9 cellular contexts compared by ENCODE assay signal in the genomic region with DNA sequence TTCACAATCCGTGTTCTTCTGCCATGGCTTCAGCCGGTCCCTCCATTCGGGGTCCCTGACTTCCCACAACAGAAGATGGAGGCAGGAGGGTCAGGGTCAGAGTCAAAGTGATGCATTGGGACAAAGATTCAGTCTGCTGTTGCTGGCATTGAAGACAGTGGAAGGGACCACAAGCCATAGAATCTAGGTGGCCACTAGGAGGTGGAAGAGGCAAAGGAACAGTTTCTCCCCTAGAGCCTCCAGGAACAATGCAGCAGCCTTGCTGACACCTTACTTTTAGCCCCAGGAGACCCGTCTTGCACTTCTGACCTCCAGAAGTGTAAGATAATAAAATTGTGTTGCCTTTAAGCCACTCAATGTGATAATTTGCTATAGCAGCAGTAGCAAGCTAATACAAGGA. TPM values are rescaled to one million over a fixed set of nuclear protein-coding genes. Genes with fewer than 3 reads are reported as not detected.
A peak's percentile ranks its signal among the peaks of the same experiment; 100 is the strongest.
DNase-seq lines count a peak whose midpoint lies in the region; ATAC-seq, FAIRE-seq and TF ChIP-seq lines count a peak whose summit lies in the region.
"Had no signal": no experiment of that assay in that cellular context is flagged by ENCODE, and none has a peak within 500 bp of the region (broad histone marks: within the 10 kb centered on the region; RNA-seq: fewer than 3 reads in every experiment).

No MANE protein-coding gene starts in this region.

- no peak overlapping the region for H3K4me2 ChIP-seq in HepG2 (ENCODE audit: low read depth, low read length)

- H3K27me3 ChIP-seq in HepG2 (ENCODE audit: control insufficient read depth in 1 of 2, insufficient read depth in 2 of 2, low read length in 2 of 2) (no peaks in the 10 kb centered on the region), right lobe of liver (no peaks in the 10 kb centered on the region), upper lobe of right lung (no peaks in the 10 kb centered on the region)
- H3K27me3 ChIP-seq: heart left ventricle had no signal

- no peak overlapping the region for H3K27ac Mint-ChIP-seq in T-cell

- in situ Hi-C loops in HepG2 (cut with HindIII; ENCODE audit: extremely low pct_ligation_motif_present, low pct_unique_long_range_greater_than_20kb) (no loop called here), astrocyte of the cerebellum (cut with HindIII; ENCODE audit: low sequenced_read_pairs) (no loop called here)

- H3K4me3 ChIP-seq in HepG2 (replicated peaks in 1 of 3; ENCODE audit: insufficient read depth in 1 of 3, low read depth in 2 of 3, low read length in 3 of 3), result no peak overlapping the region
- no peak overlapping the region for H3K4me3 ChIP-seq in right lobe of liver
- H3K4me3 ChIP-seq in astrocyte of the cerebellum (ENCODE audit: low read depth, low read length), result no peak overlapping the region
- H3K4me3 ChIP-seq in upper lobe of right lung, result no peak overlapping the region
- H3K4me3 ChIP-seq: heart left ventricle had no signal

- H3K27ac ChIP-seq in HepG2 (ENCODE audit: extremely low read length, insufficient read depth, low read length) (no peak overlapping the region), right lobe of liver (no peak overlapping the region), upper lobe of right lung (no peak overlapping the region)
- H3K27ac ChIP-seq: heart left ventricle had no signal

- intact Hi-C loops in HepG2 (cut with micrococcal nuclease; ENCODE audit: unreplicated experiment) (no loop called here), right lobe of liver (cut with DNase I) (no loop called here), upper lobe of right lung (cut with DNase I) (no loop called here)

- peaks cover 9% of the 10 kb centered on the region for H3K36me3 Mint-ChIP-seq in T-cell

- peak; percentile 53 for DNase-seq in HepG2 (ENCODE audit: low spot score)
- no peak for DNase-seq in right lobe of liver
- peak; percentile 34 for DNase-seq in NCI-H226
- no peak for DNase-seq in astrocyte of the cerebellum (ENCODE audit: low read depth)
- DNase-seq in upper lobe of right lung, result no peak
- DNase-seq in 8988T, result no peak
- no peak for DNase-seq in T-cell
- DNase-seq: heart left ventricle had no signal

- TF ChIP-seq EP300 in HepG2 (IDR thresholded peaks at IDR 0.05; ENCODE audit: low read depth in 2 of 2, low read length in 2 of 2), result no peak
- no peak for TF ChIP-seq EP300 in HepG2 (CRISPR knock-in tag; IDR thresholded peaks at IDR 0.05; ENCODE audit: borderline replicate concordance)

- CTCF ChIA-PET in HepG2 (lab: Yijun Ruan, JAX; ENCODE audit: low intra/inter-chr PET ratio, low total read pairs) (interaction anchor here (1.7 kb wide), 2 partner anchors 50 to 273 kb away, joined by 3 to 4 read pairs; no protein-coding TSS in a partner anchor), T-cell (lab: Charles Lee) (interaction anchor here in 1 of 2 donors (0.7 kb wide), 1 partner anchor 280 kb away, joined by 3 read pairs; no protein-coding TSS in a partner anchor)

- no peak for FAIRE-seq in HepG2 (lab: Jason Lieb, UNC)

- H3K36me3 ChIP-seq in HepG2 (replicated peaks in 1 of 2; ENCODE audit: control insufficient read depth in 1 of 2, insufficient read depth in 2 of 2, low read length in 2 of 2) (no peaks in the 10 kb centered on the region), right lobe of liver (no peaks in the 10 kb centered on the region), upper lobe of right lung (no peaks in the 10 kb centered on the region)
- H3K36me3 ChIP-seq: heart left ventricle had no signal

- POLR2A ChIA-PET in HepG2 (lab: Yijun Ruan, JAX), result interaction anchor here (0.7 kb wide), 1 partner anchor 15 kb away, joined by 3 read pairs; no protein-coding TSS in a partner anchor
- POLR2A ChIA-PET in T-cell (lab: Charles Lee), result no interaction called here

- no peaks in the 10 kb centered on the region for H3K79me2 ChIP-seq in HepG2 (ENCODE audit: insufficient read depth, low read length)

- BruUV-seq in HepG2 (replicated peaks; lab: Mats Ljungman, UMichigan), result no TSS peak

- H3K9ac ChIP-seq in HepG2 (ENCODE audit: insufficient read depth, low read depth, low read length), result no peak overlapping the region

- no peak overlapping the region for H3K4me3 Mint-ChIP-seq in T-cell

- no peaks in the 10 kb centered on the region for H3K27me3 Mint-ChIP-seq in T-cell

- ATAC-seq in HepG2, result peak; percentile 91
- ATAC-seq in right lobe of liver, result no peak
- peak; percentile 19 for ATAC-seq in upper lobe of right lung
- no peak for ATAC-seq in T-cell (replicated peaks in 1 of 4)
- ATAC-seq in HG03139 (IDR thresholded peaks at IDR 0.05; ENCODE audit: unreplicated experiment), result no peak
- ATAC-seq: heart left ventricle had no signal

- WGBS in HepG2 (ENCODE audit: low lambda C conversion rate), result 36% methylated on average over 4 of the region's 4 CpGs
- 75% methylated on average over 4 of the region's 4 CpGs for WGBS in right lobe of liver (ENCODE audit: insufficient coverage, low coverage, low lambda C conversion rate, missing lambda C conversion rate)

- H3K9me3 ChIP-seq in HepG2 (ENCODE audit: low read length), result no peaks in the 10 kb centered on the region
- no peaks in the 10 kb centered on the region for H3K9me3 ChIP-seq in right lobe of liver
- H3K9me3 ChIP-seq in upper lobe of right lung, result no peaks in the 10 kb centered on the region
- H3K9me3 ChIP-seq: heart left ventricle had no signal

- no peaks in the 10 kb centered on the region for H3K9me3 Mint-ChIP-seq in T-cell

- TF ChIP-seq RAD21 in HepG2 (CRISPR knock-in tag; IDR thresholded peaks at IDR 0.05), result peak; percentile 32; the same call in 1 of the 2 replicates

- TF ChIP-seq CTCF in HepG2 (CRISPR knock-in tag; IDR thresholded peaks at IDR 0.05), result peak; percentile 73
- peak in 1 of 4 donors; percentile 17 for TF ChIP-seq CTCF in right lobe of liver (IDR thresholded peaks at IDR 0.05)
- peak; percentile 56 for TF ChIP-seq CTCF in astrocyte of the cerebellum (IDR thresholded peaks at IDR 0.05; ENCODE audit: low read depth, low read length, missing control alignments)
- no peak for TF ChIP-seq CTCF in upper lobe of right lung (IDR thresholded peaks at IDR 0.05)

- H2AFZ ChIP-seq in HepG2 (ENCODE audit: low read length), result no peak overlapping the region

- H3K4me1 ChIP-seq in HepG2 (ENCODE audit: insufficient read depth, low read length), result peaks cover 20% of the 10 kb centered on the region
- no peaks in the 10 kb centered on the region for H3K4me1 ChIP-seq in right lobe of liver
- no peaks in the 10 kb centered on the region for H3K4me1 ChIP-seq in upper lobe of right lung

- TF ChIP-seq POLR2A in HepG2 (IDR thresholded peaks at IDR 0.05; ENCODE audit: insufficient read depth in 1 of 2, low read depth in 2 of 2, low read length in 2 of 2), result no peak
- no peak for TF ChIP-seq POLR2A in right lobe of liver (IDR thresholded peaks at IDR 0.05)

- H4K20me1 ChIP-seq in HepG2 (ENCODE audit: insufficient read depth, low read length), result no peaks in the 10 kb centered on the region

- H3K4me1 Mint-ChIP-seq in T-cell, result peaks cover 10 to 16% (median 12%) of the 10 kb centered on the region in 3 donors

RNA-seq across cellular contexts. Expression of a gene that starts 55.9 kb away (rescaled TPM):
- total RNA-seq in HepG2 (2016; rRNA removed; fragmentation: Illumina TruSeq; extraction: Trizol) (19.4 and 36.3 TPM in 2 replicates), right lobe of liver (10 to 100 TPM in 5 of 6 experiments, 1 to 10 TPM in 1; 8.5 to 16.3 (median 15.3) TPM), upper lobe of right lung (32.3 TPM), T-cell (10 to 100 TPM; 30.5 to 41.5 (median 34.6) TPM)
- 19.7 and 21.0 TPM in 2 replicates for total RNA-seq in HepG2 (2016; cell fraction: cytosol; rRNA removed; fragmentation: Illumina TruSeq; extraction: Trizol; ENCODE audit: low read depth)
- 17.3 and 35.0 TPM in 2 replicates for total RNA-seq in HepG2 (2016; cell fraction: insoluble cytoplasmic fraction; rRNA removed; fragmentation: Illumina TruSeq; extraction: Trizol)
- 17.5 and 20.2 TPM in 2 replicates for total RNA-seq in HepG2 (2016; cell fraction: membrane; rRNA removed; fragmentation: Illumina TruSeq; extraction: Trizol)
- 39.1 and 44.6 TPM in 2 replicates for total RNA-seq in HepG2 (2016; cell fraction: nucleus; rRNA removed; fragmentation: Illumina TruSeq; extraction: Trizol)
- polyA plus RNA-seq in HepG2 (2011; rRNA removed), result 25.2 and 26.1 TPM in 2 replicates
- 11.6 and 16.0 TPM in 2 replicates for polyA plus RNA-seq in HepG2 (2011; cell fraction: cytosol; rRNA removed)
- polyA plus RNA-seq in HepG2 (2011; cell fraction: nucleus; rRNA removed), result 59.2 and 64.8 TPM in 2 replicates
- 20.4 and 24.1 TPM in 2 replicates for polyA plus RNA-seq in HepG2 (2012)
- polyA plus RNA-seq in HepG2 (2016; cell fraction: cytosol; fragmentation: Illumina TruSeq; extraction: Trizol; ENCODE audit: low read depth), result 5.8 and 6.2 TPM in 2 replicates
- polyA plus RNA-seq in HepG2 (2016; cell fraction: insoluble cytoplasmic fraction; fragmentation: Illumina TruSeq; extraction: Trizol; ENCODE audit: low read depth), result 13.0 and 15.6 TPM in 2 replicates
- 9.2 and 11.8 TPM in 2 replicates for polyA plus RNA-seq in HepG2 (2016; cell fraction: membrane; fragmentation: Illumina TruSeq; extraction: Trizol; ENCODE audit: low read depth)
- polyA plus RNA-seq in HepG2 (2016; cell fraction: nucleus; fragmentation: Illumina TruSeq; extraction: Trizol; ENCODE audit: insufficient read depth, low read depth), result 60.1 and 68.2 TPM in 2 replicates
- 33.4 and 39.8 TPM in 2 replicates for polyA minus RNA-seq in HepG2 (2011; rRNA and poly(A)+ RNA removed; ENCODE audit: low replicate concordance)
- 12.8 and 16.1 TPM in 2 replicates for polyA minus RNA-seq in HepG2 (2011; cell fraction: cytosol; rRNA and poly(A)+ RNA removed)
- 36.3 and 51.1 TPM in 2 replicates for polyA minus RNA-seq in HepG2 (2011; cell fraction: nucleus; rRNA and poly(A)+ RNA removed)

RNA-seq across cellular contexts. Expression of a gene that starts 56.6 kb away (rescaled TPM):
- total RNA-seq in HepG2 (2016; rRNA removed; fragmentation: Illumina TruSeq; extraction: Trizol) (249 and 319 TPM in 2 replicates), right lobe of liver (100 to 1,000 TPM in 1 of 6 experiments, 10 to 100 TPM in 5; 62.4 to 106 (median 86.0) TPM), upper lobe of right lung (145 TPM), T-cell (100 to 1,000 TPM; 349 to 413 (median 382) TPM)
- total RNA-seq in HepG2 (2016; cell fraction: cytosol; rRNA removed; fragmentation: Illumina TruSeq; extraction: Trizol; ENCODE audit: low read depth), result 103 and 114 TPM in 2 replicates
- total RNA-seq in HepG2 (2016; cell fraction: insoluble cytoplasmic fraction; rRNA removed; fragmentation: Illumina TruSeq; extraction: Trizol), result 260 and 312 TPM in 2 replicates
- total RNA-seq in HepG2 (2016; cell fraction: membrane; rRNA removed; fragmentation: Illumina TruSeq; extraction: Trizol), result 135 and 140 TPM in 2 replicates
- 349 and 418 TPM in 2 replicates for total RNA-seq in HepG2 (2016; cell fraction: nucleus; rRNA removed; fragmentation: Illumina TruSeq; extraction: Trizol)
- 306 and 308 TPM in 2 replicates for polyA plus RNA-seq in HepG2 (2011; rRNA removed)
- polyA plus RNA-seq in HepG2 (2011; cell fraction: cytosol; rRNA removed), result 103 and 169 TPM in 2 replicates
- 1,720 and 2,373 TPM in 2 replicates for polyA plus RNA-seq in HepG2 (2011; cell fraction: nucleus; rRNA removed)
- 214 and 282 TPM in 2 replicates for polyA plus RNA-seq in HepG2 (2012)
- 77.5 and 85.0 TPM in 2 replicates for polyA plus RNA-seq in HepG2 (2016; cell fraction: cytosol; fragmentation: Illumina TruSeq; extraction: Trizol; ENCODE audit: low read depth)
- polyA plus RNA-seq in HepG2 (2016; cell fraction: insoluble cytoplasmic fraction; fragmentation: Illumina TruSeq; extraction: Trizol; ENCODE audit: low read depth), result 376 and 395 TPM in 2 replicates
- 116 and 123 TPM in 2 replicates for polyA plus RNA-seq in HepG2 (2016; cell fraction: membrane; fragmentation: Illumina TruSeq; extraction: Trizol; ENCODE audit: low read depth)
- polyA plus RNA-seq in HepG2 (2016; cell fraction: nucleus; fragmentation: Illumina TruSeq; extraction: Trizol; ENCODE audit: insufficient read depth, low read depth), result 776 and 819 TPM in 2 replicates
- 243 and 377 TPM in 2 replicates for polyA minus RNA-seq in HepG2 (2011; rRNA and poly(A)+ RNA removed; ENCODE audit: low replicate concordance)
- polyA minus RNA-seq in HepG2 (2011; cell fraction: cytosol; rRNA and poly(A)+ RNA removed), result 59.7 and 82.4 TPM in 2 replicates
- polyA minus RNA-seq in HepG2 (2011; cell fraction: nucleus; rRNA and poly(A)+ RNA removed), result 526 and 551 TPM in 2 replicates

Comparison
In these comparisons a context has a peak if more than half of its experiments do, and no peak if none do; other contexts are left out.
1. ATAC-seq: peak in HepG2 (single experiment) and upper lobe of right lung (single experiment); none in right lobe of liver (0 of 4), T-cell (0 of 4) and HG03139 (single experiment).
2. DNase-seq: peak in HepG2 (single experiment) and NCI-H226 (single experiment); none in right lobe of liver (0 of 3), astrocyte of the cerebellum (single experiment), upper lobe of right lung (single experiment), 8988T (single experiment) and T-cell (0 of 34).